Comparison of ENCODE assay signal across 33 cellular contexts in genomic region chr6:91731939-91732338, GRCh38.
"Had no signal": no experiment of that assay in that cellular context is flagged by ENCODE, and none has a peak within 500 bp of the region (broad histone marks: within the 10 kb centered on the region; RNA-seq: fewer than 3 reads in every experiment).

No MANE protein-coding gene starts in this region.

- H3K4me1 ChIP-seq: adrenal gland, body of pancreas, breast epithelium had no signal

- H3K4me3 Mint-ChIP-seq: activated B cell treated with CpG ODN at 0.5 μM for 24 hours; activated CD4-positive, alpha-beta memory T cell treated with anti-CD3 and anti-CD28 coated beads for 36 hours; activated CD4-positive, alpha-beta T cell treated with anti-CD3 and anti-CD28 coated beads, Interleukin-2, amount 10 ng/mL, durations not matched to agents 24 days and 14 days; activated CD8-positive, alpha-beta T cell treated with anti-CD3 and anti-CD28 coated beads for 36 hours; activated naive CD4-positive, alpha-beta T cell treated with anti-CD3 and anti-CD28 coated beads for 36 hours; activated naive CD8-positive, alpha-beta T cell treated with anti-CD3 and anti-CD28 coated beads for 36 hours; activated T-cell treated with anti-CD3 and anti-CD28 coated beads, Interleukin-2, amount 50 U/mL, for 4 hours; activated T-cell treated with anti-CD3 and anti-CD28 coated beads, Interleukin-2, amount 50 U/mL, for 72 hours; activated T-helper 1 cell treated with anti-CD3 and anti-CD28 coated beads, Interleukin-12 subunit alpha, Interleukin-12 subunit beta, Interleukin-2, Interleukin-4 antibody, amounts not matched to agents 30 ng/mL and 10 ng/mL and 1 ng/mL, durations not matched to agents 14 hours and 24 hours and 36 hours; activated T-helper 17 cell treated with anti-CD3 and anti-CD28 coated beads, Interleukin-2, amount 50 U/mL, for 72 hours; T-helper 2 cell treated with Interferon-gamma antibody and Interleukin-4, amounts not matched to agents 5 μg/mL and 100 μg/mL, for 36 hours had no signal

- H3K27me3 ChIP-seq: adrenal gland, body of pancreas, brain microvascular endothelial cell, breast epithelium had no signal

- H3K27ac Mint-ChIP-seq: activated B cell treated with CpG ODN at 0.5 μM for 24 hours; activated CD4-positive, alpha-beta memory T cell treated with anti-CD3 and anti-CD28 coated beads for 36 hours; activated CD4-positive, alpha-beta T cell treated with anti-CD3 and anti-CD28 coated beads, Interleukin-2, amount 10 ng/mL, durations not matched to agents 24 days and 14 days; activated CD8-positive, alpha-beta T cell treated with anti-CD3 and anti-CD28 coated beads for 36 hours; activated naive CD4-positive, alpha-beta T cell treated with anti-CD3 and anti-CD28 coated beads for 36 hours; activated naive CD4-positive, alpha-beta T cell treated with anti-CD3 and anti-CD28 coated beads, Interleukin-2, amount 50 U/mL, for 72 hours; activated naive CD8-positive, alpha-beta T cell treated with anti-CD3 and anti-CD28 coated beads for 36 hours; activated T-cell treated with anti-CD3 and anti-CD28 coated beads, Interleukin-2, amount 50 U/mL, for 72 hours; activated T-helper 1 cell treated with anti-CD3 and anti-CD28 coated beads, Interleukin-12 subunit alpha, Interleukin-12 subunit beta, Interleukin-2, Interleukin-4 antibody, amounts not matched to agents 30 ng/mL and 10 ng/mL and 1 ng/mL, durations not matched to agents 14 hours and 24 hours and 36 hours; activated T-helper 17 cell treated with anti-CD3 and anti-CD28 coated beads, Interleukin-2, amount 50 U/mL, for 72 hours; T-helper 2 cell treated with Interferon-gamma antibody and Interleukin-4, amounts not matched to agents 5 μg/mL and 100 μg/mL, for 36 hours had no signal

- H3K4me3 ChIP-seq: adrenal gland, body of pancreas, breast epithelium had no signal

- ATAC-seq: activated CD8-positive, alpha-beta T cell treated with anti-CD3 and anti-CD28 coated beads for 36 hours; activated naive CD4-positive, alpha-beta T cell treated with anti-CD3 and anti-CD28 coated beads, Interleukin-2, amount 50 U/mL, for 72 hours; activated T-cell treated with anti-CD3 and anti-CD28 coated beads, Interleukin-2, amount 50 U/mL, for 4 hours; activated T-cell treated with anti-CD3 and anti-CD28 coated beads, Interleukin-2, amount 50 U/mL, for 72 hours; activated T-helper 17 cell treated with anti-CD3 and anti-CD28 coated beads, Interleukin-2, amount 50 U/mL, for 72 hours; body of pancreas had no signal

- H3K27me3 Mint-ChIP-seq: activated B cell treated with CpG ODN at 0.5 μM for 24 hours; activated CD4-positive, alpha-beta memory T cell treated with anti-CD3 and anti-CD28 coated beads for 36 hours; activated CD4-positive, alpha-beta T cell treated with anti-CD3 and anti-CD28 coated beads, Interleukin-2, amount 10 ng/mL, durations not matched to agents 24 days and 14 days; activated CD8-positive, alpha-beta T cell treated with anti-CD3 and anti-CD28 coated beads for 36 hours; activated naive CD8-positive, alpha-beta T cell treated with anti-CD3 and anti-CD28 coated beads for 36 hours; activated T-helper 17 cell treated with anti-CD3 and anti-CD28 coated beads, Interleukin-2, amount 50 U/mL, for 72 hours had no signal

- H3K27ac ChIP-seq: adrenal gland, body of pancreas, brain microvascular endothelial cell, breast epithelium, VCaP had no signal

- H3K36me3 ChIP-seq: adrenal gland, brain microvascular endothelial cell, breast epithelium had no signal

- H3K36me3 Mint-ChIP-seq: activated CD4-positive, alpha-beta memory T cell treated with anti-CD3 and anti-CD28 coated beads for 36 hours; activated naive CD4-positive, alpha-beta T cell treated with anti-CD3 and anti-CD28 coated beads, Interleukin-2, amount 50 U/mL, for 72 hours; activated naive CD8-positive, alpha-beta T cell treated with anti-CD3 and anti-CD28 coated beads for 36 hours had no signal

- DNase-seq: activated B cell treated with CpG ODN at 0.5 μM for 24 hours; activated CD4-positive, alpha-beta memory T cell treated with anti-CD3 and anti-CD28 coated beads for 36 hours; activated CD4-positive, alpha-beta T cell treated with anti-CD3 and anti-CD28 coated beads for 4 hours; activated CD4-positive, alpha-beta T cell treated with anti-CD3 and anti-CD28 coated beads, Interleukin-2, amount 10 ng/mL, durations not matched to agents 24 days and 14 days; activated CD4-positive, alpha-beta T cell treated with anti-CD3 and anti-CD28 coated beads, Interleukin-2, amount 50 U/mL, for 1 hour; activated CD4-positive, alpha-beta T cell treated with anti-CD3 and anti-CD28 coated beads, Interleukin-2, amount 50 U/mL, for 4 hours; activated CD4-positive, CD25-positive, alpha-beta regulatory T cell treated with anti-CD3 and anti-CD28 coated beads, Interleukin-2, amount 50 U/mL, for 72 hours; activated CD8-positive, alpha-beta memory T cell treated with anti-CD3 and anti-CD28 coated beads, Interleukin-2, amount 50 U/mL, for 4 hours; activated CD8-positive, alpha-beta T cell treated with anti-CD3 and anti-CD28 coated beads for 36 hours; activated effector memory CD4-positive, alpha-beta T cell treated with anti-CD3 and anti-CD28 coated beads, Interleukin-2, amount 50 U/mL, for 16 hours; activated gamma-delta T cell treated with Interleukin-2 at 50 U/mL for 16 hours; activated naive CD4-positive, alpha-beta T cell; activated naive CD4-positive, alpha-beta T cell treated with anti-CD3 and anti-CD28 coated beads for 36 hours; activated naive CD4-positive, alpha-beta T cell treated with anti-CD3 and anti-CD28 coated beads, Interleukin-2, amount 50 U/mL, for 16 hours; activated naive CD8-positive, alpha-beta T cell treated with anti-CD3 and anti-CD28 coated beads for 36 hours; activated T-cell treated with anti-CD3 and anti-CD28 coated beads for 4 hours; activated T-cell treated with anti-CD3 and anti-CD28 coated beads, Interleukin-2, amount 50 U/mL, for 1 hour; activated T-cell treated with anti-CD3 and anti-CD28 coated beads, Interleukin-2, amount 50 U/mL, for 4 hours; activated T-cell treated with anti-CD3 and anti-CD28 coated beads, Interleukin-2, amount 50 U/mL, for 72 hours; adrenal gland; amniotic stem cell; aorta; body of pancreas; brain microvascular endothelial cell; central memory CD4-positive, alpha-beta T cell; T-helper 2 cell; T-helper 9 cell had no signal

- H3K9me3 Mint-ChIP-seq: activated T-helper 1 cell treated with anti-CD3 and anti-CD28 coated beads, Interleukin-12 subunit alpha, Interleukin-12 subunit beta, Interleukin-2, Interleukin-4 antibody, amounts not matched to agents 30 ng/mL and 10 ng/mL and 1 ng/mL, durations not matched to agents 14 hours and 24 hours and 36 hours had no signal

- H3K9me3 ChIP-seq: adrenal gland, body of pancreas, breast epithelium had no signal

- H3K4me1 Mint-ChIP-seq: activated B cell treated with CpG ODN at 0.5 μM for 24 hours; activated CD4-positive, alpha-beta T cell treated with anti-CD3 and anti-CD28 coated beads, Interleukin-2, amount 10 ng/mL, durations not matched to agents 24 days and 14 days; activated naive CD8-positive, alpha-beta T cell treated with anti-CD3 and anti-CD28 coated beads for 36 hours; activated T-helper 17 cell treated with anti-CD3 and anti-CD28 coated beads, Interleukin-2, amount 50 U/mL, for 72 hours had no signal
